Comparison of ENCODE assay signal across 8 cellular contexts in genomic region chr5:129094087-129094923, GRCh38. TPM values are rescaled to one million over a fixed set of nuclear protein-coding genes. Genes with fewer than 3 reads are reported as not detected.
DNase-seq lines count a peak whose midpoint lies in the region; ATAC-seq lines count a peak whose summit lies in the region.

TSS of gene ISOC1 (plus strand) at chr5:129094749. CDS start at chr5:129094767, 18 bp downstream.

- H3K27me3 ChIP-seq in BLaER1 treated with 17β-estradiol and CSF1 and Interleukin-3, amounts not matched to agents 10 nM and 100 nM, result no peaks in the 10 kb centered on the region

- intact Hi-C loops in left colon (cut with DNase I, micrococcal nuclease), result no loop called here

- ATAC-seq in GM19324 (IDR thresholded peaks at IDR 0.05; ENCODE audit: low FRiP score, unreplicated experiment) (peak; percentile 95), HG03460 (IDR thresholded peaks at IDR 0.05; ENCODE audit: unreplicated experiment) (peak; percentile 84), left colon (peak; percentile 94)

- DNase-seq in NCI-H524 (lab: John Stamatoyannopoulos, UW) (peak; percentile 56 to 87), left colon (peak; percentile 92 to 95)
- peak; percentile 90 to 92 for DNase-seq in activated CD4-positive, alpha-beta T cell treated with anti-CD3 and anti-CD28 coated beads for 4 hours
- peak; percentile 86 to 91 for DNase-seq in stimulated activated CD4-positive, alpha-beta T cell treated with anti-CD3 and anti-CD28 coated beads, Interleukin-1b, Interleukin-23, amount 100 ng/mL, for 4 hours (ENCODE audit: low read depth in 2 of 2)

- no peaks in the 10 kb centered on the region for H3K36me3 ChIP-seq in BLaER1 treated with 17β-estradiol and CSF1 and Interleukin-3, amounts not matched to agents 10 nM and 100 nM

- H3K9ac ChIP-seq in BLaER1 treated with 17β-estradiol and CSF1 and Interleukin-3, amounts not matched to agents 10 nM and 100 nM, result peak within 1 kb of the TSS; percentile 79 to 90 (median 86)

- H3K4me3 ChIP-seq in BLaER1 treated with 17β-estradiol and CSF1 and Interleukin-3, amounts not matched to agents 10 nM and 100 nM, result peak within 1 kb of the TSS; percentile 75 to 99 (median 92)

- H3K4me1 ChIP-seq in BLaER1 treated with 17β-estradiol and CSF1 and Interleukin-3, amounts not matched to agents 10 nM and 100 nM, result peaks cover 22 to 44% (median 40%) of the 10 kb centered on the region in 10 experiments

- H3K4me2 ChIP-seq in BLaER1 treated with 17β-estradiol and CSF1 and Interleukin-3, amounts not matched to agents 10 nM and 100 nM, result peak within 1 kb of the TSS; percentile 78 to 93 (median 90)

- H3K9me3 ChIP-seq in BLaER1 treated with 17β-estradiol and CSF1 and Interleukin-3, amounts not matched to agents 10 nM and 100 nM (replicated peaks in 1 of 11), result no peaks in the 10 kb centered on the region

- peaks cover 0 to 16% (median 0%) of the 10 kb centered on the region in 11 experiments; a peak in 7 of 22 replicates for H4K20me1 ChIP-seq in BLaER1 treated with 17β-estradiol and CSF1 and Interleukin-3, amounts not matched to agents 10 nM and 100 nM

- H3K27ac ChIP-seq in BLaER1 treated with 17β-estradiol and CSF1 and Interleukin-3, amounts not matched to agents 10 nM and 100 nM, result peak within 1 kb of the TSS; percentile 63 to 85 (median 82)
- H3K27ac ChIP-seq in cingulate gyrus (ENCODE audit: low read depth, low read length), result peak within 1 kb of the TSS; percentile 77

RNA-seq across cellular contexts. Expression of gene ISOC1, which starts in this region (rescaled TPM):
- total RNA-seq in left colon, result 10 to 100 TPM; 28.2 to 30.6 TPM

Comparison
In these comparisons a context has a peak if more than half of its experiments do, and no peak if none do; other contexts are left out.
1. Peak in every context shown above with its lines: DNase-seq, ATAC-seq, H3K4me3 ChIP-seq and H3K27ac ChIP-seq.